Comparison of ENCODE assay signal across 19 cellular contexts in genomic region chr2:171149539-171149938, GRCh38.
"Had no signal": no experiment of that assay in that cellular context is flagged by ENCODE, and none has a peak within 500 bp of the region (broad histone marks: within the 10 kb centered on the region; RNA-seq: fewer than 3 reads in every experiment).

No MANE protein-coding gene starts in this region.

- H3K4me3 Mint-ChIP-seq: activated CD4-positive, alpha-beta T cell treated with anti-CD3 and anti-CD28 coated beads for 36 hours; activated naive CD8-positive, alpha-beta T cell treated with anti-CD3 and anti-CD28 coated beads, Interleukin-2, amount 10 ng/mL, durations not matched to agents 7 days and 5 days; activated T-cell treated with anti-CD3 and anti-CD28 coated beads, Interleukin-2, amount 50 U/mL, for 4 hours; stimulated activated effector memory CD8-positive, alpha-beta T cell treated with anti-CD3 and anti-CD28 coated beads, Interleukin-12 subunit alpha, Interleukin-12 subunit beta, amount 100 ng/mL, for 72 hours had no signal

- H3K9me3 ChIP-seq: heart left ventricle, transverse colon, uterus had no signal

- H3K9me3 Mint-ChIP-seq: activated naive CD8-positive, alpha-beta T cell treated with anti-CD3 and anti-CD28 coated beads, Interleukin-2, amount 10 ng/mL, durations not matched to agents 7 days and 5 days; activated T-cell treated with anti-CD3 and anti-CD28 coated beads, Interleukin-2, amount 50 U/mL, for 4 hours; activated T-helper 2 cell treated with anti-CD3 and anti-CD28 coated beads, Interferon-gamma antibody, Interleukin-2, Interleukin-4, amounts not matched to agents 10 μg/mL and 5 μg/mL and 100 μg/mL, durations not matched to agents 14 hours and 24 hours and 36 hours; stimulated activated effector memory CD8-positive, alpha-beta T cell treated with anti-CD3 and anti-CD28 coated beads, Interleukin-12 subunit alpha, Interleukin-12 subunit beta, amount 100 ng/mL, for 72 hours had no signal

- ATAC-seq: heart left ventricle, sciatic nerve had no signal

- H3K27ac Mint-ChIP-seq: activated CD4-positive, alpha-beta T cell treated with anti-CD3 and anti-CD28 coated beads for 36 hours; activated naive CD8-positive, alpha-beta T cell treated with anti-CD3 and anti-CD28 coated beads, Interleukin-2, amount 10 ng/mL, durations not matched to agents 7 days and 5 days; activated T-helper 2 cell treated with anti-CD3 and anti-CD28 coated beads, Interferon-gamma antibody, Interleukin-2, Interleukin-4, amounts not matched to agents 10 μg/mL and 5 μg/mL and 100 μg/mL, durations not matched to agents 14 hours and 24 hours and 36 hours; stimulated activated effector memory CD8-positive, alpha-beta T cell treated with anti-CD3 and anti-CD28 coated beads, Interleukin-12 subunit alpha, Interleukin-12 subunit beta, amount 100 ng/mL, for 72 hours had no signal

- H3K27me3 Mint-ChIP-seq: activated CD4-positive, alpha-beta T cell treated with anti-CD3 and anti-CD28 coated beads for 36 hours; activated naive CD8-positive, alpha-beta T cell treated with anti-CD3 and anti-CD28 coated beads, Interleukin-2, amount 10 ng/mL, durations not matched to agents 7 days and 5 days had no signal

- DNase-seq: activated CD4-positive, alpha-beta T cell treated with anti-CD3 and anti-CD28 coated beads, Interleukin-2, amount 50 U/mL, for 4 hours; activated CD8-positive, alpha-beta memory T cell treated with anti-CD3 and anti-CD28 coated beads for 24 hours; activated CD8-positive, alpha-beta memory T cell treated with anti-CD3 and anti-CD28 coated beads, Interleukin-2, amount 50 U/mL, for 4 hours; activated naive CD4-positive, alpha-beta T cell; activated naive CD8-positive, alpha-beta T cell treated with anti-CD3 and anti-CD28 coated beads, Interleukin-2, amount 10 ng/mL, durations not matched to agents 7 days and 5 days; activated T-cell treated with anti-CD3 and anti-CD28 coated beads, Interleukin-2, amount 50 U/mL, for 4 hours; amygdala; cortex of kidney; heart left ventricle; mesenchymal stem cell; occipital lobe; stimulated activated CD4-positive, alpha-beta T cell treated with anti-CD3 and anti-CD28 coated beads, Interleukin-2, amount 100 ng/mL, for 24 hours; transverse colon; uterus; WERI-Rb-1 had no signal
